13 cellular contexts compared by ENCODE assay signal in the genomic region with DNA sequence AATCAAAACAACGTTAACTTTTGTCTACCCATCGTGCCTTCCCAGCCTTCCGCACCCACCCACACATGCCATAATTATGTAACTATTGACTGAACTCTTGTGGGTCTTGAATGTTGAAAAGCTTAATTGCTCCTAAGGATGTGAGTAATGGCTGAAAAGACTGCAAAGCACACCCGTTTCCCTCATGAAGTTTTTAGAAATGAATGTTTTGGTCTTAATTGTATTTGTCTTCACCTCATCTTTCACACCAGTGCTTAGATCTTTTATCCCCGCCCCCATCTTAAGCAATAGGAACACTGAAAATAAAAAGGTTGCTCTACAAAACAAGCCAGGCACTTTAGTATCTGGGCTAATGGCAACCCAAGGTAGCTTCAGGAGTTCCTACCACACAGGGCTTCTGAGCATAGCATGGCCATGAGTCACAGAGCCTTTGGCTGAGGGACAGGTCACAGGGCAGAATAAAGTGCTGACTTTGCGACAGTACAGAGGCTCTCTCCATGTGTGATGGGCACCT.
DNase-seq lines count a peak whose midpoint lies in the region; ATAC-seq and TF ChIP-seq lines count a peak whose summit lies in the region.
"Had no signal": no experiment of that assay in that cellular context is flagged by ENCODE, and none has a peak within 500 bp of the region (broad histone marks: within the 10 kb centered on the region; RNA-seq: fewer than 3 reads in every experiment).

No MANE protein-coding gene starts in this region.

- H2AFZ ChIP-seq in H9 (ENCODE audit: low read length): no peak overlapping the region

- POLR2A ChIA-PET in Panc1 (lab: Charles Lee): no interaction called here

- no peaks in the 10 kb centered on the region for H3K23me2 ChIP-seq in H9 (ENCODE audit: insufficient read length, low read depth, low read length, poor library complexity, severe bottlenecking)

- H3K56ac ChIP-seq in H9 (ENCODE audit: insufficient read length, low read depth, low read length): no peak overlapping the region

- H2BK15ac ChIP-seq in H9 (ENCODE audit: low read depth, low read length): no peak overlapping the region

- no TSS peak for BruUV-seq in Panc1 (replicated peaks; lab: Mats Ljungman, UMichigan)

- no peaks in the 10 kb centered on the region for H3K79me1 ChIP-seq in H9 (ENCODE audit: insufficient read depth, low read depth, low read length, poor library complexity, severe bottlenecking)

- H3K27ac Mint-ChIP-seq in H9: no peak overlapping the region
- H3K27ac Mint-ChIP-seq: IgD-negative memory B cell had no signal

- no peak overlapping the region for H4K8ac ChIP-seq in H9 (replicated peaks; ENCODE audit: insufficient read length, low read depth, low read length)

- CTCF ChIA-PET in Panc1 (lab: Charles Lee): no interaction called here

- H3K9ac ChIP-seq in H9 (ENCODE audit: extremely low read depth, insufficient read length, low read length): no peak overlapping the region

- H3K14ac ChIP-seq in H9 (ENCODE audit: insufficient read depth, low read length): no peak overlapping the region

- DNase-seq in NCI-H1105 treated with DMSO at 0.1 percent for 48 hours (lab: John Stamatoyannopoulos, UW): peak; percentile 20
- no peak for DNase-seq in NCI-H1105 (lab: John Stamatoyannopoulos, UW)
- peak; percentile 58 for DNase-seq in Panc1 (ENCODE audit: low read depth, low spot score)
- DNase-seq in gastrocnemius medialis: peak; percentile 9 to 41
- no peak for DNase-seq in H9
- DNase-seq: activated CD4-positive, alpha-beta T cell treated with anti-CD3 and anti-CD28 coated beads, Interleukin-2, amount 50 U/mL, for 4 hours; heart left ventricle had no signal

- no peaks in the 10 kb centered on the region for H3K36me3 ChIP-seq in Panc1 (ENCODE audit: control insufficient read depth, insufficient read depth, low read length)
- no peaks in the 10 kb centered on the region for H3K36me3 ChIP-seq in gastrocnemius medialis
- H3K36me3 ChIP-seq: ascending aorta, HAP-1, heart left ventricle had no signal

- H3K27ac ChIP-seq in Panc1 (ENCODE audit: low read length): no peak overlapping the region
- H3K27ac ChIP-seq in gastrocnemius medialis: no peak overlapping the region
- H3K27ac ChIP-seq in H9 (ENCODE audit: insufficient read length, low read depth, low read length): no peak overlapping the region
- H3K27ac ChIP-seq: ascending aorta, heart left ventricle had no signal

- H3K9me3 ChIP-seq in Panc1 (ENCODE audit: control insufficient read depth, insufficient read depth, low read depth, low read length): no peaks in the 10 kb centered on the region
- no peaks in the 10 kb centered on the region for H3K9me3 ChIP-seq in gastrocnemius medialis
- H3K9me3 ChIP-seq in H9 (ENCODE audit: control insufficient read depth, low read depth, low read length): no peaks in the 10 kb centered on the region
- H3K9me3 ChIP-seq: ascending aorta, HAP-1, heart left ventricle had no signal

- in situ Hi-C loops in Panc1 (cut with HindIII; ENCODE audit: low pct_unique_long_range_greater_than_20kb, low sequenced_read_pairs): no loop called here
- in situ Hi-C loops in gastrocnemius medialis (cut with MboI; ENCODE audit: low sequenced_read_pairs in 4 of 4): no loop called here

- no peak overlapping the region for H4K5ac ChIP-seq in H9 (ENCODE audit: insufficient read length, low read depth, low read length)

- H3K4ac ChIP-seq in H9 (ENCODE audit: low read depth, low read length): no peak overlapping the region

- no peak for TF ChIP-seq POLR2A in gastrocnemius medialis (IDR thresholded peaks at IDR 0.05)

- H3K4me3 Mint-ChIP-seq in H9: no peak overlapping the region
- H3K4me3 Mint-ChIP-seq: IgD-negative memory B cell had no signal

- TF ChIP-seq CTCF in Panc1 (IDR thresholded peaks at IDR 0.05) (no peak), gastrocnemius medialis (IDR thresholded peaks at IDR 0.05 in 4 of 5, conservative IDR thresholded peaks at IDR 0.05 in 1 of 5) (no peak), H9 (conservative IDR thresholded peaks at IDR 0.05) (no peak)

- H2BK120ac ChIP-seq in H9 (ENCODE audit: low read depth, low read length, poor library complexity, severe bottlenecking): no peak overlapping the region

- H3K18ac ChIP-seq in H9 (ENCODE audit: insufficient read length, low read depth, low read length): no peak overlapping the region

- H3K4me1 ChIP-seq in Panc1 (ENCODE audit: control insufficient read depth, insufficient read depth, low read length) (0 out of 2 replicates have a peak, but pooled peaks cover 3% of the 10 kb centered on the region), gastrocnemius medialis (no peaks in the 10 kb centered on the region), H9 (ENCODE audit: insufficient read depth, low read length) (no peaks in the 10 kb centered on the region; the same call in 1 of the 2 replicates)
- H3K4me1 ChIP-seq: HAP-1 had no signal

- ATAC-seq in Panc1 (peak; percentile 81; the same call in 1 of the 2 replicates), esophagus mucosa (peak; percentile 93), gastrocnemius medialis (peak; percentile 81 to 92), GM18502 (IDR thresholded peaks at IDR 0.05; ENCODE audit: poor library complexity, unreplicated experiment) (no peak), HG02678 (IDR thresholded peaks at IDR 0.05; ENCODE audit: unreplicated experiment) (no peak)

- H3K4me3 ChIP-seq in Panc1 (ENCODE audit: low read depth in 2 of 2, low read length in 2 of 2) (no peak overlapping the region), gastrocnemius medialis (no peak overlapping the region)
- H3K4me3 ChIP-seq: ascending aorta, HAP-1, heart left ventricle had no signal

- H3K27me3 Mint-ChIP-seq in H9 (ENCODE audit: low read depth): no peaks in the 10 kb centered on the region
- H3K27me3 Mint-ChIP-seq: IgD-negative memory B cell had no signal

- no peak overlapping the region for H2BK5ac ChIP-seq in H9 (ENCODE audit: insufficient read length, low read length)

- H4K20me1 ChIP-seq in H9 (ENCODE audit: control insufficient read depth, insufficient read depth, insufficient read length): no peaks in the 10 kb centered on the region

- no peak overlapping the region for H3K4me2 ChIP-seq in H9 (ENCODE audit: insufficient read depth, insufficient read length, low read length)

- no peak overlapping the region for H3K23ac ChIP-seq in H9 (ENCODE audit: insufficient read length, low read depth, low read length)

- H3K36me3 Mint-ChIP-seq in H9 (ENCODE audit: insufficient read depth in 1 of 3, low read depth in 3 of 3): no peaks in the 10 kb centered on the region; a peak in 2 of 7 replicates
- H3K36me3 Mint-ChIP-seq: IgD-negative memory B cell had no signal

- H2BK20ac ChIP-seq in H9 (ENCODE audit: low read depth, low read length, poor library complexity, severe bottlenecking): no peak overlapping the region

- H4K91ac ChIP-seq in H9 (ENCODE audit: insufficient read length, low read depth, low read length): no peak overlapping the region

- H3K4me1 Mint-ChIP-seq in H9: peaks cover 5 to 11% of the 10 kb centered on the region in 2 experiments

- H3T11ph ChIP-seq in H9 (ENCODE audit: low read length): no peak overlapping the region

- H2AK5ac ChIP-seq in H9 (ENCODE audit: insufficient read length, low read length): no peak overlapping the region

- intact Hi-C loops in Panc1 (cut with micrococcal nuclease; ENCODE audit: unreplicated experiment) (no loop called here), gastrocnemius medialis (cut with DNase I; ENCODE audit: low total_unique reads) (no loop called here)

- H3K27me3 ChIP-seq in Panc1 (ENCODE audit: control insufficient read depth, insufficient read depth, low read length) (no peaks in the 10 kb centered on the region), gastrocnemius medialis (no peaks in the 10 kb centered on the region), H9 (ENCODE audit: insufficient read depth, low read length) (no peaks in the 10 kb centered on the region)
- H3K27me3 ChIP-seq: ascending aorta, heart left ventricle had no signal

- H3K9me3 Mint-ChIP-seq in H9: no peaks in the 10 kb centered on the region

- no peaks in the 10 kb centered on the region for H3K79me2 ChIP-seq in H9 (ENCODE audit: insufficient read depth, low read length)

- no peak overlapping the region for H2BK12ac ChIP-seq in H9 (ENCODE audit: insufficient read length, low read depth, low read length)

- no CpG with 5 or more reads among the region's 6 CpGs for WGBS in H9 (ENCODE audit: extremely low coverage, insufficient read length, low lambda C conversion rate)

Comparison
In these comparisons a context has a peak if more than half of its experiments do, and no peak if none do; other contexts are left out.
1. DNase-seq: peak in NCI-H1105 treated with DMSO at 0.1 percent for 48 hours (single experiment), Panc1 (single experiment) and gastrocnemius medialis (2 of 2); none in NCI-H1105 (single experiment) and H9 (single experiment).
2. ATAC-seq: peak in Panc1 (single experiment), esophagus mucosa (single experiment) and gastrocnemius medialis (2 of 2); none in GM18502 (single experiment) and HG02678 (single experiment).